Comparison of ENCODE assay signal across 34 cellular contexts in genomic region chr22:48303360-48303725, GRCh38.
"Had no signal": no experiment of that assay in that cellular context is flagged by ENCODE, and none has a peak within 500 bp of the region (broad histone marks: within the 10 kb centered on the region; RNA-seq: fewer than 3 reads in every experiment).

No MANE protein-coding gene starts in this region.

- DNase-seq: activated effector memory CD4-positive, alpha-beta T cell treated with anti-CD3 and anti-CD28 coated beads, Interleukin-2, amount 50 U/mL, for 16 hours; activated effector memory CD4-positive, alpha-beta T cell treated with Interleukin-2 at 50 U/mL for 16 hours; activated gamma-delta T cell; activated gamma-delta T cell treated with Interleukin-2 at 50 U/mL for 16 hours; activated naive CD4-positive, alpha-beta T cell; activated naive CD4-positive, alpha-beta T cell treated with anti-CD3 and anti-CD28 coated beads for 36 hours; activated naive CD4-positive, alpha-beta T cell treated with anti-CD3 and anti-CD28 coated beads, Interleukin-2, amount 10 ng/mL, durations not matched to agents 7 days and 5 days; activated naive CD4-positive, alpha-beta T cell treated with anti-CD3 and anti-CD28 coated beads, Interleukin-2, amount 50 U/mL, for 16 hours; activated naive CD4-positive, alpha-beta T cell treated with Interleukin-2 at 50 U/mL for 16 hours; activated naive CD8-positive, alpha-beta T cell treated with anti-CD3 and anti-CD28 coated beads for 36 hours; activated naive CD8-positive, alpha-beta T cell treated with anti-CD3 and anti-CD28 coated beads, Interleukin-2, amount 10 ng/mL, durations not matched to agents 7 days and 5 days; activated naive CD8-positive, alpha-beta T cell treated with anti-CD3 and anti-CD28 coated beads, Interleukin-2, amount 50 U/mL, for 24 hours; activated T-cell treated with anti-CD3 and anti-CD28 coated beads, Interleukin-2, amount 50 U/mL, for 1 hour; activated T-cell treated with anti-CD3 and anti-CD28 coated beads, Interleukin-2, amount 50 U/mL, for 24 hours; activated T-cell treated with anti-CD3 and anti-CD28 coated beads, Interleukin-2, amount 50 U/mL, for 4 hours; activated T-cell treated with anti-CD3 and anti-CD28 coated beads, Interleukin-2, amount 50 U/mL, for 48 hours; activated T-cell treated with anti-CD3 and anti-CD28 coated beads, Interleukin-2, amount 50 U/mL, for 72 hours; adrenal gland; amniotic stem cell; amygdala; anterior cingulate cortex; aorta; body of pancreas; brain microvascular endothelial cell; caudate nucleus; central memory CD4-positive, alpha-beta T cell; cerebellar nuclear complex had no signal

- FAIRE-seq: astrocyte, bronchial epithelial cell had no signal

- H3K9me3 ChIP-seq: adrenal gland, ascending aorta, body of pancreas, breast epithelium had no signal

- H3K4me3 ChIP-seq: adrenal gland, ascending aorta, body of pancreas, breast epithelium, cardiac muscle cell had no signal

- H3K27ac ChIP-seq: adrenal gland, ascending aorta, body of pancreas, brain microvascular endothelial cell, breast epithelium, cardiac muscle cell had no signal

- H3K36me3 ChIP-seq: adrenal gland, ascending aorta, brain microvascular endothelial cell, breast epithelium, cardiac muscle cell had no signal

- H3K4me1 ChIP-seq: adrenal gland, ascending aorta, body of pancreas, breast epithelium had no signal

- H3K27me3 ChIP-seq: ascending aorta, body of pancreas, brain microvascular endothelial cell, cardiac muscle cell had no signal

- ATAC-seq: activated naive CD4-positive, alpha-beta T cell treated with anti-CD3 and anti-CD28 coated beads, Interleukin-2, amount 50 U/mL, for 72 hours; activated naive CD8-positive, alpha-beta T cell treated with anti-CD3 and anti-CD28 coated beads, Interleukin-2, amount 50 U/mL, for 24 hours; activated T-cell treated with anti-CD3 and anti-CD28 coated beads, Interleukin-2, amount 50 U/mL, for 4 hours; activated T-cell treated with anti-CD3 and anti-CD28 coated beads, Interleukin-2, amount 50 U/mL, for 72 hours; activated T-helper 17 cell treated with anti-CD3 and anti-CD28 coated beads, Interleukin-2, amount 50 U/mL, for 72 hours; body of pancreas had no signal
